8 cellular contexts compared by ENCODE assay signal in genomic region chr1:155688318-155689121, GRCh38. TPM values are rescaled to one million over a fixed set of nuclear protein-coding genes. Genes with fewer than 3 reads are reported as not detected.
DNase-seq lines count a peak whose midpoint lies in the region; ATAC-seq and TF ChIP-seq lines count a peak whose summit lies in the region.

Gene DAP3 (plus strand): TSS chr1:155689091. CDS start chr1:155709780, 20,689 bp downstream.
Gene YY1AP1 (minus strand): TSS chr1:155688774. CDS start chr1:155680436, 8,338 bp downstream.

- TF ChIP-seq POLR2A in body of pancreas (IDR thresholded peaks at IDR 0.05) (peak; percentile 35 to 89 (median 76)), sigmoid colon (IDR thresholded peaks at IDR 0.05) (peak; percentile 82 to 88)

- no peaks in the 10 kb centered on the region for H3K9me3 ChIP-seq in body of pancreas
- no peaks in the 10 kb centered on the region for H3K9me3 ChIP-seq in iPS DF 6.9 (ENCODE audit: control insufficient read depth, insufficient read depth, low read length)
- H3K9me3 ChIP-seq in sigmoid colon, result no peaks in the 10 kb centered on the region

- H3K4me3 ChIP-seq in body of pancreas (peak within 1 kb of the TSS; percentile 79 to 92), iPS DF 6.9 (ENCODE audit: low read length) (peak within 1 kb of the TSS; percentile 54), sigmoid colon (peak within 1 kb of the TSS; percentile 88 to 100 (median 96))

- WGBS in body of pancreas, 2 donors, result 0% methylated on average over 26 to 84 of the region's 85 CpGs
- WGBS in iPS DF 6.9 (ENCODE audit: insufficient coverage, insufficient read length), result no CpG with 5 or more reads among the region's 85 CpGs
- 0% methylated on average over 85 of the region's 85 CpGs for WGBS in sigmoid colon, 2 donors

- TF ChIP-seq CTCF in body of pancreas (IDR thresholded peaks at IDR 0.05), result peak in 3 of 7 experiments; percentile 7 to 28 (median 14)
- peak in 1 of 4 experiments; percentile 45 for TF ChIP-seq CTCF in sigmoid colon (IDR thresholded peaks at IDR 0.05)

- H3K4me1 ChIP-seq in body of pancreas (peaks cover 26% of the 10 kb centered on the region), iPS DF 6.9 (ENCODE audit: control insufficient read depth, insufficient read depth, low read length) (no peaks in the 10 kb centered on the region), sigmoid colon (peaks cover 0 to 52% (median 44%) of the 10 kb centered on the region in 4 donors)

- H3K27ac ChIP-seq in body of pancreas, result peak within 1 kb of the TSS; percentile 98 to 99 (median 98)
- no peak within 1 kb of the TSS for H3K27ac ChIP-seq in iPS DF 6.9 (ENCODE audit: low read length)
- H3K27ac ChIP-seq in sigmoid colon, result peak within 1 kb of the TSS; percentile 95 to 99 (median 96)

- no peaks in the 10 kb centered on the region for H3K27me3 ChIP-seq in body of pancreas
- no peaks in the 10 kb centered on the region for H3K27me3 ChIP-seq in iPS DF 6.9 (ENCODE audit: control insufficient read depth, insufficient read depth, low read length)
- H3K27me3 ChIP-seq in sigmoid colon, result no peaks in the 10 kb centered on the region

- intact Hi-C loops in body of pancreas (cut with DNase I), result no loop called here
- intact Hi-C loops in sigmoid colon (cut with DNase I), result loop anchor here (2.0 kb wide), 1 partner anchor 56 kb away; no protein-coding TSS in a partner anchor

- ATAC-seq in GM18858 (IDR thresholded peaks at IDR 0.05; ENCODE audit: unreplicated experiment) (peak; percentile 73), HG03066 (IDR thresholded peaks at IDR 0.05; ENCODE audit: low read depth, unreplicated experiment) (peak; percentile 74), body of pancreas (peak; percentile 96)

- peaks cover 0 to 8% of the 10 kb centered on the region in 2 donors for H3K36me3 ChIP-seq in body of pancreas (replicated peaks in 1 of 2; ENCODE audit: insufficient read depth in 1 of 2, low read depth in 2 of 2)
- H3K36me3 ChIP-seq in iPS DF 6.9 (ENCODE audit: control insufficient read depth, insufficient read depth, low read length), result no peaks in the 10 kb centered on the region
- peaks cover 0 to 9% (median 0%) of the 10 kb centered on the region in 4 donors for H3K36me3 ChIP-seq in sigmoid colon

- DNase-seq in A172 (ENCODE audit: low spot score) (peak; percentile 92), NCI-H2171 (lab: John Stamatoyannopoulos, UW) (peak; percentile 87), UCSD-AML1 (lab: John Stamatoyannopoulos, UW; ENCODE audit: unreplicated experiment) (peak; percentile 92), body of pancreas (peak; percentile 91 to 93 (median 92)), iPS DF 6.9 (ENCODE audit: low read depth, low spot score) (peak; percentile 27), sigmoid colon (peak; percentile 96)

- no peak for TF ChIP-seq EP300 in sigmoid colon (IDR thresholded peaks at IDR 0.05)

RNA-seq across cellular contexts. Expression of gene DAP3, which starts in this region (rescaled TPM):
- 117 and 160 TPM in 2 replicates for total RNA-seq in A172 (2014; rRNA removed; shearing (Covaris generic))
- total RNA-seq in body of pancreas (100 to 1,000 TPM in 1 of 2 donors, 10 to 100 TPM in 1; 71.9 to 110 TPM), sigmoid colon (100 to 1,000 TPM in 3 of 4 donors, 10 to 100 TPM in 1; 96.7 to 180 (median 134) TPM)
- 10 to 100 TPM; 60.3 to 92.5 (median 86.9) TPM for polyA plus RNA-seq in sigmoid colon

RNA-seq across cellular contexts. Expression of gene YY1AP1, which starts in this region (rescaled TPM):
- total RNA-seq in A172 (2014; rRNA removed; shearing (Covaris generic)), result 48.2 and 64.7 TPM in 2 replicates
- total RNA-seq in body of pancreas (10 to 100 TPM; 40.5 to 90.6 TPM), sigmoid colon (100 to 1,000 TPM in 3 of 4 donors, 10 to 100 TPM in 1; 54.3 to 195 (median 159) TPM)
- 10 to 100 TPM; 21.6 to 39.2 (median 25.7) TPM for polyA plus RNA-seq in sigmoid colon

Comparison
In these comparisons a context has a peak if more than half of its experiments do, and no peak if none do; other contexts are left out.
1. DNase-seq: peak in every context shown above with its lines; median percentile 96 in sigmoid colon; 92 in A172; 92 in UCSD-AML1; 92 in body of pancreas; 87 in NCI-H2171; 27 in iPS DF 6.9.